ENCODE assay signal across 35 cellular contexts in the genomic region with DNA sequence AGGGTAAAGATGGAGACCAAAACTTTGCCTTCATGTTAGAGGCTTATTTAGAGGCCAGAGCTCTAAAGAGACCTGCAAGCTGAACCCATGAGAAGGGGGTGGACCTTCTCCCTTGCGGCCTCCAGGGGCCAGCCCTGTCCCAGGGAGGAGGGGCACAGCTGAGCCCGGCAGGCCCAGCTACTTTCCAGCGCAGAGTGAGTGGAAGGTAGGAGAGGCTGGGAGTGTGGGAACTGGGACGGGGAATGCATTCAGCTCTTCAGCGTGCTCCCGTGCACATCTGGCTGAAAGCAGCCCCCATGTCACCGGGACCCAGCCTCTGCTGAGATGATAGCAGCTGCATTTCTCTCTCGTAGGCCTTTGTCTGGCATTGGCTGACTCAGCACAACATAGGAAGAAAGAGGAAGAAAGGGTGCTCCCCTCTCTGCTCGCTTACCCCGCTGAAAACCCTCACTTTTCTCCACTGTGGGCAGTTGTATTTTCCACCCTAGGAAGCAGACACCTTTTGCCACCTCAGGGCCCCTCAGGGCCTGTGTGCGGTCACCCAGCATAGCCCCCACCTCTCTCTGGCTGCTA.
"Had no signal": no experiment of that assay in that cellular context is flagged by ENCODE, and none has a peak within 500 bp of the region (broad histone marks: within the 10 kb centered on the region; RNA-seq: fewer than 3 reads in every experiment).

No MANE protein-coding gene starts in this region.

- H3K4me3 Mint-ChIP-seq: activated CD4-positive, alpha-beta memory T cell treated with anti-CD3 and anti-CD28 coated beads, Interleukin-2, amount 10 ng/mL, durations not matched to agents 7 days and 5 days; activated CD4-positive, alpha-beta T cell treated with anti-CD3 and anti-CD28 coated beads, Interleukin-2, amount 10 ng/mL, durations not matched to agents 7 days and 5 days; activated T-cell treated with anti-CD3 and anti-CD28 coated beads, Interleukin-2, amount 50 U/mL, for 24 hours; immature natural killer cell; nephron; stimulated activated memory B cell treated with anti-CD40 and anti-IgM and Interleukin-4, amounts not matched to agents 10 μg/mL and 1 μg/mL and 100 μg/mL, for 72 hours; stimulated activated naive CD8-positive, alpha-beta T cell treated with anti-CD3 and anti-CD28 coated beads, Interleukin-15, amount 100 ng/mL, for 72 hours; T-helper 17 cell; WTC11 had no signal

- H3K27me3 Mint-ChIP-seq: activated CD4-positive, alpha-beta memory T cell treated with anti-CD3 and anti-CD28 coated beads, Interleukin-2, amount 10 ng/mL, durations not matched to agents 7 days and 5 days had no signal

- H3K4me1 Mint-ChIP-seq: activated CD4-positive, alpha-beta memory T cell treated with anti-CD3 and anti-CD28 coated beads, Interleukin-2, amount 10 ng/mL, durations not matched to agents 7 days and 5 days; activated CD4-positive, alpha-beta T cell treated with anti-CD3 and anti-CD28 coated beads, Interleukin-2, amount 10 ng/mL, durations not matched to agents 7 days and 5 days; immature natural killer cell; nephron; stimulated activated memory B cell treated with anti-CD40 and anti-IgM and Interleukin-4, amounts not matched to agents 10 μg/mL and 1 μg/mL and 100 μg/mL, for 72 hours; stimulated activated naive CD8-positive, alpha-beta T cell treated with anti-CD3 and anti-CD28 coated beads, Interleukin-15, amount 100 ng/mL, for 72 hours; T-helper 17 cell had no signal

- H3K36me3 Mint-ChIP-seq: immature natural killer cell; stimulated activated memory B cell treated with anti-CD40 and anti-IgM and Interleukin-4, amounts not matched to agents 10 μg/mL and 1 μg/mL and 100 μg/mL, for 72 hours had no signal

- ATAC-seq: esophagus mucosa; foreskin keratinocyte; heart left ventricle; left colon; lower lobe of right lung; stimulated activated memory B cell treated with anti-CD40 and anti-IgM and Interleukin-4, amounts not matched to agents 10 μg/mL and 1 μg/mL and 100 μg/mL, for 72 hours; stimulated activated naive CD8-positive, alpha-beta T cell treated with anti-CD3 and anti-CD28 coated beads, Interleukin-15, amount 100 ng/mL, for 72 hours; T-helper 17 cell; WTC11 had no signal

- H3K9me3 Mint-ChIP-seq: activated CD4-positive, alpha-beta memory T cell treated with anti-CD3 and anti-CD28 coated beads, Interleukin-2, amount 10 ng/mL, durations not matched to agents 7 days and 5 days; activated CD4-positive, alpha-beta T cell treated with anti-CD3 and anti-CD28 coated beads, Interleukin-2, amount 10 ng/mL, durations not matched to agents 7 days and 5 days; activated T-cell treated with anti-CD3 and anti-CD28 coated beads, Interleukin-2, amount 50 U/mL, for 24 hours; immature natural killer cell; nephron; stimulated activated memory B cell treated with anti-CD40 and anti-IgM and Interleukin-4, amounts not matched to agents 10 μg/mL and 1 μg/mL and 100 μg/mL, for 72 hours; stimulated activated naive CD8-positive, alpha-beta T cell treated with anti-CD3 and anti-CD28 coated beads, Interleukin-15, amount 100 ng/mL, for 72 hours had no signal

- H3K4me1 ChIP-seq: foreskin keratinocyte, heart left ventricle, lower lobe of right lung, sigmoid colon, upper lobe of left lung had no signal

- H3K9me3 ChIP-seq: heart left ventricle, lower lobe of right lung, ovary, sigmoid colon, upper lobe of left lung had no signal

- H3K27ac Mint-ChIP-seq: activated CD4-positive, alpha-beta memory T cell treated with anti-CD3 and anti-CD28 coated beads, Interleukin-2, amount 10 ng/mL, durations not matched to agents 7 days and 5 days; activated CD4-positive, alpha-beta T cell treated with anti-CD3 and anti-CD28 coated beads, Interleukin-2, amount 10 ng/mL, durations not matched to agents 7 days and 5 days; activated T-cell treated with anti-CD3 and anti-CD28 coated beads, Interleukin-2, amount 50 U/mL, for 24 hours; immature natural killer cell; nephron; progenitor cell of endocrine pancreas; stimulated activated memory B cell treated with anti-CD40 and anti-IgM and Interleukin-4, amounts not matched to agents 10 μg/mL and 1 μg/mL and 100 μg/mL, for 72 hours; stimulated activated naive CD8-positive, alpha-beta T cell treated with anti-CD3 and anti-CD28 coated beads, Interleukin-15, amount 100 ng/mL, for 72 hours; T-helper 17 cell; WTC11 had no signal

- H3K27me3 ChIP-seq: brain microvascular endothelial cell, foreskin keratinocyte, ovary, upper lobe of left lung had no signal

- H3K4me3 ChIP-seq: heart left ventricle, lower lobe of right lung, ovary, sigmoid colon, upper lobe of left lung had no signal

- H3K36me3 ChIP-seq: brain microvascular endothelial cell, heart left ventricle, lower lobe of right lung, ovary, sigmoid colon, upper lobe of left lung had no signal

- FAIRE-seq: astrocyte, kidney, small intestine had no signal

- H3K27ac ChIP-seq: brain microvascular endothelial cell, foreskin keratinocyte, heart left ventricle, lower lobe of right lung, ovary, sigmoid colon, upper lobe of left lung had no signal

- DNase-seq: activated CD4-positive, alpha-beta memory T cell treated with anti-CD3 and anti-CD28 coated beads, Interleukin-2, amount 10 ng/mL, durations not matched to agents 7 days and 5 days; activated CD4-positive, alpha-beta T cell treated with anti-CD3 and anti-CD28 coated beads for 1 hour; activated CD4-positive, alpha-beta T cell treated with anti-CD3 and anti-CD28 coated beads, Interleukin-2, amount 10 ng/mL, durations not matched to agents 7 days and 5 days; activated CD8-positive, alpha-beta memory T cell treated with anti-CD3 and anti-CD28 coated beads, Interleukin-2, amount 50 U/mL, for 48 hours; activated gamma-delta T cell treated with Interleukin-2 at 50 U/mL for 16 hours; activated naive CD4-positive, alpha-beta T cell treated with anti-CD3 and anti-CD28 coated beads, Interleukin-2, amount 50 U/mL, for 16 hours; activated T-cell treated with anti-CD3 and anti-CD28 coated beads, Interleukin-2, amount 50 U/mL, for 24 hours; amniotic stem cell; brain microvascular endothelial cell; cortex of kidney; foreskin keratinocyte; heart left ventricle; hypothalamus; immature natural killer cell; kidney; left colon; lower lobe of right lung; mesenchymal stem cell; ovary; sigmoid colon; small intestine; stimulated activated CD4-positive, alpha-beta T cell treated with anti-CD3 and anti-CD28 coated beads, Interleukin-1b, Interleukin-23, amount 100 ng/mL, for 48 hours; stimulated activated CD4-positive, alpha-beta T cell treated with anti-CD3 and anti-CD28 coated beads, Interleukin-4, amount 100 ng/mL, for 4 hours; stimulated activated CD8-positive, alpha-beta memory T cell treated with anti-CD3 and anti-CD28 coated beads, Interleukin-4, amount 100 ng/mL, for 48 hours; stimulated activated naive CD8-positive, alpha-beta T cell treated with anti-CD3 and anti-CD28 coated beads, Interleukin-15, amount 100 ng/mL, for 72 hours; substantia nigra; T-helper 17 cell; T1000; upper lobe of left lung had no signal
